Comparison of ENCODE assay signal across 1 cellular context in the genomic region with DNA sequence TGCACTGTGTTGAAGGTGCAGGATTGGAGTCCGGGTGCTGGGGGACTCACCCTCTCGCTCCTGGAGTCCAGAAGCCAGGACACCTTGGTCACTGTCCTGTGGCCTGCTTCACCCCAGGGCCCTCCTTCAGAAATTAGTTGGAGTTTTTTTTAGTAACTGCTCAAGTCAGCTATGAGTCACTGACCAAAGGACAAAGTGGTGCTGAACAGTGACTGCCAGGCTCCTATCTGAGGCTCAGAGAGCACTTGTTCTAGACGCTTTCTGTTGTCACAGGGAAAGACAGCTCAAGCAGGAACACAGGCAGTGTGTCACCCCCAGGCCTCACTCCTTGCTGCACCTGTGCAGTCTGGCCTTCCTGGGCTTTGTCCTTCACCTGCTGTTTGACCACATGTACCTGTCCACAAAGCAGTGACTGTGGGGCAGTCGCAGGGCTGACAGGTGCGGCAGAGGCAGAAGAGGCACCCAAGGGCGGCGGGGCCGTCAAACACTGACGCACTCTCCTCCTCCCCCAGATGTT.
A peak's percentile ranks its signal among the peaks of the same experiment; 100 is the strongest.
TF ChIP-seq lines count a peak whose summit lies in the region.

No MANE protein-coding gene starts in this region.

TF ChIP-seq in GM12878, 131 proteins besides CTCF, POLR2A, EP300 and RAD21:
- TF ChIP-seq EED (IDR thresholded peaks at IDR 0.05; ENCODE audit: low read depth): no peak
- TF ChIP-seq CHD4 (IDR thresholded peaks at IDR 0.05): no peak
- TF ChIP-seq, protein P1, sequence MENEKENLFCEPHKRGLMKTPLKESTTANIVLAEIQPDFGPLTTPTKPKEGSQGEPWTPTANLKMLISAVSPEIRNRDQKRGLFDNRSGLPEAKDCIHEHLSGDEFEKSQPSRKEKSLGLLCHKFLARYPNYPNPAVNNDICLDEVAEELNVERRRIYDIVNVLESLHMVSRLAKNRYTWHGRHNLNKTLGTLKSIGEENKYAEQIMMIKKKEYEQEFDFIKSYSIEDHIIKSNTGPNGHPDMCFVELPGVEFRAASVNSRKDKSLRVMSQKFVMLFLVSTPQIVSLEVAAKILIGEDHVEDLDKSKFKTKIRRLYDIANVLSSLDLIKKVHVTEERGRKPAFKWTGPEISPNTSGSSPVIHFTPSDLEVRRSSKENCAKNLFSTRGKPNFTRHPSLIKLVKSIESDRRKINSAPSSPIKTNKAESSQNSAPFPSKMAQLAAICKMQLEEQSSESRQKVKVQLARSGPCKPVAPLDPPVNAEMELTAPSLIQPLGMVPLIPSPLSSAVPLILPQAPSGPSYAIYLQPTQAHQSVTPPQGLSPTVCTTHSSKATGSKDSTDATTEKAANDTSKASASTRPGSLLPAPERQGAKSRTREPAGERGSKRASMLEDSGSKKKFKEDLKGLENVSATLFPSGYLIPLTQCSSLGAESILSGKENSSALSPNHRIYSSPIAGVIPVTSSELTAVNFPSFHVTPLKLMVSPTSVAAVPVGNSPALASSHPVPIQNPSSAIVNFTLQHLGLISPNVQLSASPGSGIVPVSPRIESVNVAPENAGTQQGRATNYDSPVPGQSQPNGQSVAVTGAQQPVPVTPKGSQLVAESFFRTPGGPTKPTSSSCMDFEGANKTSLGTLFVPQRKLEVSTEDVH (IDR thresholded peaks at IDR 0.05; ENCODE audit: low read depth, partially characterized antibody): no peak
- TF ChIP-seq PML (IDR thresholded peaks at IDR 0.05; ENCODE audit: low read length): 0 out of 2 replicates have a peak, but pooled peaks have one; percentile 27
- 0 out of 2 replicates have a peak, but pooled peaks have one; percentile 13 for TF ChIP-seq MEF2A (IDR thresholded peaks at IDR 0.05; ENCODE audit: insufficient read depth, low read depth, low read length)
